Comparison of ENCODE assay signal across 16 cellular contexts in the genomic region with DNA sequence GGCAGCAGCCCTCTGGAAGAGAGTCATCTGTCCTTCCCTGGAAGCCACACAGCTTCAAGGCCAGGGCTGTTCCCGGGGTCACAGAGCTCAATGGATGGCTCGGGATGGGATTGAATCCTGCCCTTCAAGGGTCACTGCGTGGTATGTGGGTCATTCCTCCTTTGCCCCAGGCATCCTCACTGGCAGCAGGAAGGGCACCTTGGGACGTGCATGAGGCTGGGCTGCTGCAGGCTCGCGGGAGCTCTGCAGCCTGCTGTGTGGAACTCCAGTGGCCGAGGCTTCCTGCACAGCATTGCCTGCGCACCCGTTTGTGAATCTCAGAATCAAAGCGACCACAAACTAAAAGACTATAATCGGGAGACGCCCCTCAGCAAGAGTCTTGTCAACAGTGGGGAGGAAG.
"Had no signal": no experiment of that assay in that cellular context is flagged by ENCODE, and none has a peak within 500 bp of the region (broad histone marks: within the 10 kb centered on the region; RNA-seq: fewer than 3 reads in every experiment).

No MANE protein-coding gene starts in this region.

- H3K9ac ChIP-seq: neural progenitor cell, parathyroid adenoma had no signal

- DNase-seq: effector memory CD4-positive, alpha-beta T cell; heart left ventricle; hippocampal formation; left colon; mammary epithelial cell; natural killer cell; occipital lobe; right lobe of liver; stimulated activated CD4-positive, alpha-beta T cell treated with anti-CD3 and anti-CD28 coated beads, Interleukin-2, amount 100 ng/mL, for 24 hours; stimulated activated CD4-positive, alpha-beta T cell treated with anti-CD3 and anti-CD28 coated beads, Interleukin-4, amount 100 ng/mL, for 4 hours; stimulated activated naive B cell treated with anti-CD40 and anti-IgM and Interleukin-4, amounts not matched to agents 10 μg/mL and 1 μg/mL and 100 μg/mL, for 72 hours; stimulated activated naive CD8-positive, alpha-beta T cell treated with anti-CD3 and anti-CD28 coated beads, Interleukin-15, amount 100 ng/mL, for 72 hours had no signal

- H3K4me3 ChIP-seq: heart left ventricle, neural progenitor cell, prostate gland, right lobe of liver had no signal

- ATAC-seq: esophagus mucosa; heart left ventricle; left colon; natural killer cell; stimulated activated naive B cell treated with anti-CD40 and anti-IgM and Interleukin-4, amounts not matched to agents 10 μg/mL and 1 μg/mL and 100 μg/mL, for 72 hours; stimulated activated naive CD8-positive, alpha-beta T cell treated with anti-CD3 and anti-CD28 coated beads, Interleukin-15, amount 100 ng/mL, for 72 hours had no signal

- H3K27ac ChIP-seq: heart left ventricle, neural progenitor cell, parathyroid adenoma, prostate gland, right lobe of liver had no signal

- H3K4me1 ChIP-seq: heart left ventricle, neural progenitor cell, parathyroid adenoma, prostate gland, right lobe of liver had no signal

- H3K4me2 ChIP-seq: neural progenitor cell had no signal

- H3K79me2 ChIP-seq: parathyroid adenoma had no signal

- H3K36me3 ChIP-seq: neural progenitor cell, prostate gland had no signal

- H3K27me3 ChIP-seq: heart left ventricle, neural progenitor cell, right lobe of liver had no signal

- H3K9me3 ChIP-seq: heart left ventricle, prostate gland, right lobe of liver had no signal

- H2AFZ ChIP-seq: neural progenitor cell, parathyroid adenoma had no signal
